In genomic region chr11:47248304-47248663, GRCh38 we compare ENCODE assay signal across 8 cellular contexts. TPM values are rescaled to one million over a fixed set of nuclear protein-coding genes. Genes with fewer than 3 reads are reported as not detected.
DNase-seq lines count a peak whose midpoint lies in the region; ATAC-seq, FAIRE-seq and TF ChIP-seq lines count a peak whose summit lies in the region.

No MANE protein-coding gene starts in this region.

- H3K9me3 Mint-ChIP-seq in activated naive CD4-positive, alpha-beta T cell treated with anti-CD3 and anti-CD28 coated beads, Interleukin-2, amount 50 U/mL, for 72 hours = no peaks in the 10 kb centered on the region
- no peaks in the 10 kb centered on the region for H3K9me3 Mint-ChIP-seq in stimulated activated naive B cell treated with anti-CD40 and anti-IgM and Interleukin-4, amounts not matched to agents 10 μg/mL and 1 μg/mL and 100 μg/mL, for 72 hours

- H3K4me3 Mint-ChIP-seq in stimulated activated naive B cell treated with anti-CD40 and anti-IgM and Interleukin-4, amounts not matched to agents 10 μg/mL and 1 μg/mL and 100 μg/mL, for 72 hours = peak overlapping the region; percentile 99

- DNase-seq in ACHN = peak; percentile 17
- no peak for DNase-seq in GM19239 (ENCODE audit: insufficient read length, low spot score)
- DNase-seq in activated naive CD4-positive, alpha-beta T cell treated with anti-CD3 and anti-CD28 coated beads, Interleukin-2, amount 50 U/mL, for 72 hours (ENCODE audit: low spot score in 2 of 2) = no peak
- DNase-seq in stimulated activated naive B cell treated with anti-CD40 and anti-IgM and Interleukin-4, amounts not matched to agents 10 μg/mL and 1 μg/mL and 100 μg/mL, for 72 hours = no peak
- no peak for DNase-seq in HTR-8/SVneo (ENCODE audit: insufficient read length, low spot score)
- no peak for DNase-seq in H54 (ENCODE audit: insufficient read length, low spot score)

- no peaks in the 10 kb centered on the region for H3K27me3 Mint-ChIP-seq in stimulated activated naive B cell treated with anti-CD40 and anti-IgM and Interleukin-4, amounts not matched to agents 10 μg/mL and 1 μg/mL and 100 μg/mL, for 72 hours

- no peak for TF ChIP-seq POLR2A in H54 (IDR thresholded peaks at IDR 0.05; ENCODE audit: low read depth, low read length)

- ATAC-seq in HG03354 (IDR thresholded peaks at IDR 0.05; ENCODE audit: poor library complexity, severe bottlenecking, unreplicated experiment) = peak; percentile 24
- peak; percentile 42 to 80 for ATAC-seq in activated naive CD4-positive, alpha-beta T cell treated with anti-CD3 and anti-CD28 coated beads, Interleukin-2, amount 50 U/mL, for 72 hours
- peak; percentile 44 to 59 for ATAC-seq in stimulated activated naive B cell treated with anti-CD40 and anti-IgM and Interleukin-4, amounts not matched to agents 10 μg/mL and 1 μg/mL and 100 μg/mL, for 72 hours (replicated peaks)

- peaks cover 11 to 17% of the 10 kb centered on the region in 2 donors for H3K4me1 Mint-ChIP-seq in stimulated activated naive B cell treated with anti-CD40 and anti-IgM and Interleukin-4, amounts not matched to agents 10 μg/mL and 1 μg/mL and 100 μg/mL, for 72 hours

- peak overlapping the region; percentile 99 for H3K4me3 ChIP-seq in iPS-11a (ENCODE audit: low read depth, low read length)

- in situ Hi-C loops in ACHN (cut with HindIII; ENCODE audit: low pct_ligation_motif_present, low pct_unique_long_range_greater_than_20kb, low sequenced_read_pairs) = no loop called here

- peak overlapping the region; percentile 96 to 100 for H3K27ac Mint-ChIP-seq in activated naive CD4-positive, alpha-beta T cell treated with anti-CD3 and anti-CD28 coated beads, Interleukin-2, amount 50 U/mL, for 72 hours
- peak overlapping the region; percentile 100 for H3K27ac Mint-ChIP-seq in stimulated activated naive B cell treated with anti-CD40 and anti-IgM and Interleukin-4, amounts not matched to agents 10 μg/mL and 1 μg/mL and 100 μg/mL, for 72 hours

- peaks cover 6 to 9% of the 10 kb centered on the region in 2 donors for H3K36me3 Mint-ChIP-seq in activated naive CD4-positive, alpha-beta T cell treated with anti-CD3 and anti-CD28 coated beads, Interleukin-2, amount 50 U/mL, for 72 hours
- H3K36me3 Mint-ChIP-seq in stimulated activated naive B cell treated with anti-CD40 and anti-IgM and Interleukin-4, amounts not matched to agents 10 μg/mL and 1 μg/mL and 100 μg/mL, for 72 hours = peaks cover 23 to 34% of the 10 kb centered on the region in 2 donors

- FAIRE-seq in GM19239 (lab: Jason Lieb, UNC) = peak; percentile 66
- FAIRE-seq in HTR-8/SVneo (lab: Jason Lieb, UNC) = no peak
- no peak for FAIRE-seq in H54 (lab: Jason Lieb, UNC)

RNA-seq across cellular contexts. Expression of gene ACP2, which starts 0.3 kb away (rescaled TPM):
- total RNA-seq in activated naive CD4-positive, alpha-beta T cell treated with anti-CD3 and anti-CD28 coated beads, Interleukin-2, amount 50 U/mL, for 72 hours = 10 to 100 TPM in 1 of 2 donors, 1 to 10 TPM in 1; 8.0 to 12.7 TPM

RNA-seq across cellular contexts. Expression of gene NR1H3, which starts 9.5 kb away (rescaled TPM):
- total RNA-seq in activated naive CD4-positive, alpha-beta T cell treated with anti-CD3 and anti-CD28 coated beads, Interleukin-2, amount 50 U/mL, for 72 hours = 10 to 100 TPM in 1 of 2 donors, 1 to 10 TPM in 1; 6.9 to 11.1 TPM

RNA-seq across cellular contexts. Expression of gene MADD, which starts 21.6 kb away (rescaled TPM):
- total RNA-seq in activated naive CD4-positive, alpha-beta T cell treated with anti-CD3 and anti-CD28 coated beads, Interleukin-2, amount 50 U/mL, for 72 hours = 100 to 1,000 TPM in 1 of 2 donors, 10 to 100 TPM in 1; 68.9 to 140 TPM

RNA-seq across cellular contexts. Expression of gene DDB2, which starts 33.5 kb away (rescaled TPM):
- total RNA-seq in activated naive CD4-positive, alpha-beta T cell treated with anti-CD3 and anti-CD28 coated beads, Interleukin-2, amount 50 U/mL, for 72 hours = 100 to 1,000 TPM; 194 to 486 TPM
